In genomic region chr22:32823024-32823730, GRCh38 we compare ENCODE assay signal across 8 cellular contexts. TPM values are rescaled to one million over a fixed set of nuclear protein-coding genes. Genes with fewer than 3 reads are reported as not detected.
A peak's percentile ranks its signal among the peaks of the same experiment; 100 is the strongest.
DNase-seq lines count a peak whose midpoint lies in the region; ATAC-seq, FAIRE-seq and TF ChIP-seq lines count a peak whose summit lies in the region.

No MANE protein-coding gene starts in this region.

- WGBS in K562 (ENCODE audit: insufficient coverage, low coverage, missing lambda C conversion rate) = 2% methylated on average over 8 of the region's 10 CpGs
- 76% methylated on average over 10 of the region's 10 CpGs for WGBS in prostate gland

- in situ Hi-C loops in K562 (cut with MboI) = no loop called here

- H2AFZ ChIP-seq in K562 (ENCODE audit: low read depth, low read length) = no peak overlapping the region

- H3K4me1 Mint-ChIP-seq in mesothelial cell of epicardium = peaks cover 37% of the 10 kb centered on the region

- no peak overlapping the region for H3K9ac ChIP-seq in K562 (ENCODE audit: insufficient read depth in 1 of 2, low read depth in 2 of 2, low read length in 2 of 2)

- no peaks in the 10 kb centered on the region for H3K27me3 Mint-ChIP-seq in mesothelial cell of epicardium (ENCODE audit: low read depth)

- H3K79me2 ChIP-seq in K562 (ENCODE audit: control insufficient read depth, insufficient read depth, low read length) = no peaks in the 10 kb centered on the region

- H3K4me3 ChIP-seq in K562 (no peak overlapping the region), prostate gland (no peak overlapping the region)

- H3K27me3 ChIP-seq in K562 (ENCODE audit: control insufficient read depth in 2 of 2, insufficient read depth in 2 of 2, low read length in 2 of 2) (peaks cover 0 to 8% of the 10 kb centered on the region in 2 experiments; a peak in 2 of 5 replicates), prostate gland (replicated peaks; ENCODE audit: insufficient read depth) (no peaks in the 10 kb centered on the region)

- TF ChIP-seq EP300 in K562 (IDR thresholded peaks at IDR 0.05; ENCODE audit: low read length) = no peak

- H3K36me3 Mint-ChIP-seq in mesothelial cell of epicardium = no peaks in the 10 kb centered on the region

- no TSS peak for BruUV-seq in K562 (replicated peaks; lab: Mats Ljungman, UMichigan)

- peak; percentile 87 for ATAC-seq in K562

- no peak overlapping the region for H3K4me2 ChIP-seq in K562 (ENCODE audit: insufficient read depth, low read length)

- no peak overlapping the region for H3K4me3 Mint-ChIP-seq in mesothelial cell of epicardium

- H3K27ac Mint-ChIP-seq in mesothelial cell of epicardium = no peak overlapping the region

- no peaks in the 10 kb centered on the region for H3K4me1 ChIP-seq in K562 (replicated peaks in 1 of 2; ENCODE audit: control insufficient read depth in 2 of 2, insufficient read depth in 2 of 2, low read length in 2 of 2)
- H3K4me1 ChIP-seq in prostate gland (replicated peaks) = peaks cover 9% of the 10 kb centered on the region

- H3K9me1 ChIP-seq in K562 (ENCODE audit: control insufficient read depth, insufficient read depth, low read length) = peaks cover 4% of the 10 kb centered on the region

- H3K27ac ChIP-seq in K562 (ENCODE audit: extremely low read depth, low read depth, low read length) (no peak overlapping the region), prostate gland (no peak overlapping the region)

- CTCF ChIA-PET in K562 (lab: Yijun Ruan, JAX; ENCODE audit: low intra/inter-chr PET ratio) = no interaction called here

- no peaks in the 10 kb centered on the region for H3K9me3 Mint-ChIP-seq in mesothelial cell of epicardium

- H3K36me3 ChIP-seq in K562 (ENCODE audit: control insufficient read depth, insufficient read depth, low read length) (no peaks in the 10 kb centered on the region), prostate gland (no peaks in the 10 kb centered on the region)

- DNase-seq in ELF-1 (ENCODE audit: low read depth, low spot score) = peak; percentile 74
- DNase-seq in HuH-7 (ENCODE audit: low spot score) = peak; percentile 59
- DNase-seq in K562 (ENCODE audit: extremely low read depth in 1 of 4, low spot score in 3 of 4) = peak; percentile 43 to 61 (median 50)
- no peak for DNase-seq in mesothelial cell of epicardium (ENCODE audit: low spot score in 2 of 2, unreplicated experiment in 2 of 2)
- no peak for DNase-seq in prostate gland (ENCODE audit: low spot score)
- no peak for DNase-seq in GM12892 (ENCODE audit: insufficient read length)
- DNase-seq in activated effector memory CD4-positive, alpha-beta T cell treated with anti-CD3 and anti-CD28 coated beads, Interleukin-2, amount 50 U/mL, for 16 hours = no peak
- DNase-seq in head of caudate nucleus = no peak

- POLR2A ChIA-PET in K562 (lab: Yijun Ruan, JAX) = interaction anchor here (0.5 to 0.6 kb wide), 2 partner anchors 74 to 191 kb away, joined by 3 read pairs; no protein-coding TSS in a partner anchor

- TF ChIP-seq RAD21 in K562 (CRISPR knock-in tag; conservative IDR thresholded peaks at IDR 0.05 in 1 of 2, IDR thresholded peaks at IDR 0.05 in 1 of 2) = peak; percentile 10 to 32; a peak in 1 of 4 replicates

- H3K9me3 ChIP-seq in K562 (replicated peaks; ENCODE audit: control insufficient read depth, insufficient read depth, low read depth, low read length) (no peaks in the 10 kb centered on the region), prostate gland (no peaks in the 10 kb centered on the region)

- intact Hi-C loops in K562 (cut with micrococcal nuclease) (no loop called here), prostate gland (cut with DNase I) (no loop called here), head of caudate nucleus (cut with DNase I) (no loop called here)

- TF ChIP-seq POLR2A in K562 (conservative IDR thresholded peaks at IDR 0.05) = no peak
- TF ChIP-seq POLR2A in prostate gland (IDR thresholded peaks at IDR 0.05) = no peak
- no peak for TF ChIP-seq POLR2A in GM12892 (IDR thresholded peaks at IDR 0.05; ENCODE audit: low read depth, low read length)

- FAIRE-seq in K562 (lab: Jason Lieb, UNC) (peak; percentile 64), GM12892 (lab: Jason Lieb, UNC) (no peak)

- TF ChIP-seq CTCF in K562 (IDR thresholded peaks at IDR 0.05 in 2 of 3, conservative IDR thresholded peaks at IDR 0.05 in 1 of 3; ENCODE audit: insufficient read depth in 2 of 3, low read depth in 1 of 3, low read length in 3 of 3) = peak; percentile 51 to 57 (median 56); a peak in 5 of 6 replicates
- peak; percentile 31 for TF ChIP-seq CTCF in mesothelial cell of epicardium (IDR thresholded peaks at IDR 0.05; ENCODE audit: unreplicated experiment)
- TF ChIP-seq CTCF in prostate gland (IDR thresholded peaks at IDR 0.05) = peak in 2 of 4 experiments; percentile 15 to 22

- no peaks in the 10 kb centered on the region; the same call in 1 of the 2 replicates for H4K20me1 ChIP-seq in K562 (replicated peaks; ENCODE audit: control insufficient read depth, insufficient read depth, low read length)

TF ChIP-seq in K562, 482 proteins besides CTCF, POLR2A, EP300 and RAD21:
- peak in 1 of 2 experiments; percentile 54; a peak in 1 of 4 replicates for TF ChIP-seq RCOR1 (IDR thresholded peaks at IDR 0.05; ENCODE audit: borderline replicate concordance in 1 of 2, low read depth in 2 of 2, low read length in 2 of 2)
- TF ChIP-seq CTCFL (IDR thresholded peaks at IDR 0.05; ENCODE audit: borderline replicate concordance, insufficient read depth, low read depth, low read length, poor library complexity, severe bottlenecking) = peak; percentile 85
- TF ChIP-seq NCOR1 (IDR thresholded peaks at IDR 0.05) = no peak
- peak; percentile 45; the same call in 1 of the 2 replicates for TF ChIP-seq SMC3 (conservative IDR thresholded peaks at IDR 0.05; ENCODE audit: insufficient read depth, low read depth, low read length)

RNA-seq across cellular contexts. Expression of gene TIMP3, which starts 21.7 kb away (rescaled TPM):
- 0.21 and 0.25 TPM in 2 replicates for total RNA-seq in K562 (2011; cell fraction: chromatin; rRNA removed; ENCODE audit: low replicate concordance)
- total RNA-seq in K562 (2011; cell fraction: nucleolus; rRNA removed) = 0.13 and 0.50 TPM in 2 replicates
- total RNA-seq in K562 (2011; cell fraction: nucleoplasm; rRNA removed) = 0.29 and 0.84 TPM in 2 replicates
- 0.14 and 0.16 TPM in 2 replicates for total RNA-seq in K562 (2014; rRNA removed)
- 0.18 and 0.19 TPM in 2 replicates for total RNA-seq in K562 (2014; rRNA removed; fragmentation: Illumina TruSeq; extraction: Trizol)
- total RNA-seq in K562 (2015; rRNA removed; fragmentation: Illumina TruSeq; extraction: Trizol) = 0.07 and 0.15 TPM in 2 replicates
- total RNA-seq in K562 (2021) = 0.73 and 0.89 TPM in 2 replicates
- polyA plus RNA-seq in K562 (2011; rRNA removed) = 0.20 and 0.24 TPM in 2 replicates
- 0.12 and 0.22 TPM in 2 replicates for polyA plus RNA-seq in K562 (2011; cell fraction: cytosol; rRNA removed)
- 0.09 and 0.10 TPM in 2 replicates for polyA plus RNA-seq in K562 (2011; cell fraction: nucleus; rRNA removed)
- 0.74 and 1.3 TPM in 2 replicates for polyA plus RNA-seq in K562 (2012)
- 0.25 and 0.28 TPM in 2 replicates for polyA plus RNA-seq in K562 (2014; fragmentation: Illumina TruSeq; extraction: Trizol)
- under 1 TPM; 0.10 to 0.20 TPM for polyA plus RNA-seq in K562 (2014; fragmentation: Nextera tagmentation; extraction: Ambion mirVana)
- polyA plus RNA-seq in K562 (2014; rRNA removed) = 0.07 and 0.20 TPM in 2 replicates
- polyA minus RNA-seq in K562 (2011; rRNA and poly(A)+ RNA removed) = 0.28 and 0.30 TPM in 2 replicates
- polyA minus RNA-seq in K562 (2011; cell fraction: cytosol; rRNA and poly(A)+ RNA removed) = 0.19 and 0.36 TPM in 2 replicates
- 0.11 and 0.13 TPM in 2 replicates for polyA minus RNA-seq in K562 (2011; cell fraction: nucleus; rRNA and poly(A)+ RNA removed)
- total RNA-seq in mesothelial cell of epicardium = 65.9 to 68.2 TPM (median 67.2 TPM) in 3 replicates
- total RNA-seq in prostate gland = 100 to 1,000 TPM; 148 to 397 TPM
- polyA plus RNA-seq in GM12892 (2012; ENCODE audit: missing spikeins) = not detected

Comparison
In these comparisons a context has a peak if more than half of its experiments do, and no peak if none do; other contexts are left out.
1. DNase-seq: peak in ELF-1 (single experiment), HuH-7 (single experiment) and K562 (4 of 4); none in mesothelial cell of epicardium (0 of 2), prostate gland (single experiment), GM12892 (single experiment), activated effector memory CD4-positive, alpha-beta T cell treated with anti-CD3 and anti-CD28 coated beads, Interleukin-2, amount 50 U/mL, for 16 hours (single experiment) and head of caudate nucleus (0 of 42).
2. RNA of gene TIMP3, which starts 21.7 kb away (total RNA-seq): 148 to 397 TPM in prostate gland and 65.9 to 68.2 TPM in mesothelial cell of epicardium; 0.07 to 0.89 TPM in K562; every median in the first group is over 10 times any median in the second.